In genomic region chr1:55277377-55278130, GRCh38 we compare ENCODE assay signal across 8 cellular contexts.
DNase-seq lines count a peak whose midpoint lies in the region; ATAC-seq and TF ChIP-seq lines count a peak whose summit lies in the region.

No MANE protein-coding gene starts in this region.

- no peaks in the 10 kb centered on the region for H3F3A ChIP-seq in PC-3 (ENCODE audit: low read length, unreplicated experiment)

- H3K9ac ChIP-seq in IMR-90 (ENCODE audit: low read depth, low read length): no peak overlapping the region; the same call in 1 of the 2 replicates
- no peak overlapping the region for H3K9ac ChIP-seq in PC-3 (ENCODE audit: low read length)
- no peak overlapping the region for H3K9ac ChIP-seq in neuronal stem cell (ENCODE audit: low read depth, low read length, poor library complexity)
- no peak overlapping the region for H3K9ac ChIP-seq in stomach smooth muscle (ENCODE audit: low read length in 2 of 2)

- no peak for TF ChIP-seq POLR2A in IMR-90 (IDR thresholded peaks at IDR 0.05; ENCODE audit: low read depth, low read length)

- H3K4me3 ChIP-seq in IMR-90 (ENCODE audit: insufficient read depth, low read depth, low read length) (no peak overlapping the region), PC-3 (ENCODE audit: low read length) (no peak overlapping the region), neuronal stem cell (ENCODE audit: low read length in 2 of 2) (no peak overlapping the region), stomach smooth muscle (ENCODE audit: low read length in 2 of 2) (peak overlapping the region; percentile 26 to 29)

- no peak overlapping the region; the same call in 1 of the 2 replicates for H3K23ac ChIP-seq in IMR-90 (ENCODE audit: low read depth, low read length)
- H3K23ac ChIP-seq in neuronal stem cell (ENCODE audit: low read depth, low read length, poor library complexity): no peak overlapping the region

- BruUV-seq in IMR-90 (replicated peaks; lab: Mats Ljungman, UMichigan) (no TSS peak), PC-3 (replicated peaks; lab: Mats Ljungman, UMichigan) (no TSS peak)

- no peaks in the 10 kb centered on the region for H3K79me2 ChIP-seq in PC-3 (ENCODE audit: low read length)

- H4K20me1 ChIP-seq in IMR-90 (ENCODE audit: insufficient read depth, low read length) (no peaks in the 10 kb centered on the region), PC-3 (ENCODE audit: low read length) (no peaks in the 10 kb centered on the region)

- H2AK5ac ChIP-seq in IMR-90 (ENCODE audit: low read depth, low read length): peak overlapping the region; percentile 91
- H2AK5ac ChIP-seq in neuronal stem cell (ENCODE audit: low read depth, low read length): no peak overlapping the region

- POLR2A ChIA-PET in IMR-90 (lab: Charles Lee; ENCODE audit: unreplicated experiment): no interaction called here
- POLR2A ChIA-PET in PC-3 (lab: Charles Lee; ENCODE audit: unreplicated experiment): interaction anchor here (0.7 kb wide), 1 partner anchor 644 kb away, joined by 3 read pairs; no protein-coding TSS in a partner anchor

- no peak overlapping the region for H2BK12ac ChIP-seq in neuronal stem cell (ENCODE audit: low read length)

- H3K4me1 Mint-ChIP-seq in activated T-cell treated with anti-CD3 and anti-CD28 coated beads, Interleukin-2, amount 50 U/mL, for 24 hours (ENCODE audit: low read depth): peaks cover 42% of the 10 kb centered on the region

- no peaks in the 10 kb centered on the region for H3K9me2 ChIP-seq in PC-3 (replicated peaks; ENCODE audit: low read length)

- TF ChIP-seq CTCF in IMR-90 (conservative IDR thresholded peaks at IDR 0.05; ENCODE audit: low read depth, low read length): peak; percentile 82
- peak; percentile 89 for TF ChIP-seq CTCF in PC-3 (conservative IDR thresholded peaks at IDR 0.05; ENCODE audit: low read depth, low read length)

- peak; percentile 92 for ATAC-seq in GM21528 (IDR thresholded peaks at IDR 0.05; ENCODE audit: low FRiP score, unreplicated experiment)
- peak; percentile 93 for ATAC-seq in IMR-90 (ENCODE audit: low read depth)
- peak; percentile 94 for ATAC-seq in PC-3

- H3K9me3 ChIP-seq in IMR-90 (ENCODE audit: control insufficient read depth, insufficient read depth, low read length): no peaks in the 10 kb centered on the region
- H3K9me3 ChIP-seq in PC-3 (ENCODE audit: low read length): no peaks in the 10 kb centered on the region
- H3K9me3 ChIP-seq in neuronal stem cell (replicated peaks in 1 of 2; ENCODE audit: control insufficient read depth in 2 of 2, insufficient read depth in 1 of 2, low read depth in 1 of 2, low read length in 2 of 2): no peaks in the 10 kb centered on the region
- no peaks in the 10 kb centered on the region for H3K9me3 ChIP-seq in stomach smooth muscle (ENCODE audit: control insufficient read depth in 2 of 2, low read length in 2 of 2)

- H3K36me3 ChIP-seq in IMR-90 (ENCODE audit: control insufficient read depth, insufficient read depth, low read length): no peaks in the 10 kb centered on the region
- no peaks in the 10 kb centered on the region for H3K36me3 ChIP-seq in PC-3 (ENCODE audit: low read depth, low read length)
- no peaks in the 10 kb centered on the region for H3K36me3 ChIP-seq in neuronal stem cell (replicated peaks in 1 of 2; ENCODE audit: control insufficient read depth in 2 of 2, insufficient read depth in 2 of 2, low read length in 2 of 2)
- H3K36me3 ChIP-seq in stomach smooth muscle (ENCODE audit: control insufficient read depth in 2 of 2, insufficient read depth in 2 of 2, low read length in 2 of 2): no peaks in the 10 kb centered on the region

- H3K14ac ChIP-seq in IMR-90 (replicated peaks; ENCODE audit: low read depth, low read length): peak overlapping the region; percentile 18; the same call in 1 of the 2 replicates
- no peak overlapping the region for H3K14ac ChIP-seq in neuronal stem cell (ENCODE audit: low read length)

- intact Hi-C loops in IMR-90 (cut with micrococcal nuclease): loop anchor here (1.0 to 5.0 kb wide), 5 partner anchors 61 to 333 kb away; no protein-coding TSS in a partner anchor
- intact Hi-C loops in PC-3 (cut with micrococcal nuclease): loop anchor here (1.0 kb wide), 2 partner anchors 60 to 137 kb away; no protein-coding TSS in a partner anchor

- dilution Hi-C loops in IMR-90 (cut with HindIII; ENCODE audit: low sequenced_read_pairs, unreplicated experiment): loop anchor here (25.0 kb wide), 1 partner anchor 1310 kb away; the partner anchor contains the start of gene PLPP3

- no peak overlapping the region for H3K4ac ChIP-seq in IMR-90 (ENCODE audit: low read depth, low read length)
- no peak overlapping the region for H3K4ac ChIP-seq in neuronal stem cell (ENCODE audit: low read length)

- H2BK20ac ChIP-seq in IMR-90 (ENCODE audit: low read depth, low read length): no peak overlapping the region

- H2BK5ac ChIP-seq in IMR-90 (ENCODE audit: low read depth, low read length, poor library complexity, severe bottlenecking) (no peak overlapping the region), neuronal stem cell (ENCODE audit: low read length) (no peak overlapping the region)

- WGBS in IMR-90 (ENCODE audit: extremely low coverage in 2 of 2, insufficient read length in 1 of 2), 2 experiments: 8% methylated on average over 2 of the region's 15 CpGs; no CpG with 5 or more reads in 1 of the 2 experiments
- no CpG with 5 or more reads among the region's 15 CpGs for WGBS in neuronal stem cell (ENCODE audit: extremely low coverage in 2 of 2, insufficient read length in 2 of 2, insufficient replicate concordance in 1 of 2), 2 donors

- H3K79me1 ChIP-seq in IMR-90 (ENCODE audit: low read depth in 1 of 2, low read length in 2 of 2): no peaks in the 10 kb centered on the region
- no peaks in the 10 kb centered on the region for H3K79me1 ChIP-seq in neuronal stem cell (ENCODE audit: low read depth, low read length)

- H3K56ac ChIP-seq in IMR-90 (ENCODE audit: extremely low read depth, insufficient read depth, low read length): no peak overlapping the region

- H2BK15ac ChIP-seq in IMR-90 (ENCODE audit: low read depth, low read length): no peak overlapping the region
- no peak overlapping the region for H2BK15ac ChIP-seq in neuronal stem cell (ENCODE audit: low read length)

- H2AK9ac ChIP-seq in IMR-90 (replicated peaks; ENCODE audit: low read depth, low read length, poor library complexity): peak overlapping the region; percentile 18

- H4K8ac ChIP-seq in IMR-90 (ENCODE audit: low read depth in 2 of 2, low read length in 2 of 2) (peak overlapping the region in 1 of 2 experiments; percentile 27; a peak in 1 of 4 replicates), neuronal stem cell (ENCODE audit: low read depth, low read length) (no peak overlapping the region)

- in situ Hi-C loops in IMR-90 (cut with MboI; ENCODE audit: low sequenced_read_pairs): loop anchor here (5.0 kb wide), 1 partner anchor 135 kb away; no protein-coding TSS in a partner anchor

- H4K91ac ChIP-seq in IMR-90 (ENCODE audit: insufficient read depth, low read depth, low read length) (no peak overlapping the region), neuronal stem cell (ENCODE audit: low read depth, low read length, poor library complexity) (no peak overlapping the region)

- H3K4me1 ChIP-seq in IMR-90 (ENCODE audit: control insufficient read depth, insufficient read depth, low read length) (peaks cover 6% of the 10 kb centered on the region; the same call in 1 of the 2 replicates), PC-3 (ENCODE audit: insufficient read depth, low read length) (0 out of 2 replicates have a peak, but pooled peaks cover 2% of the 10 kb centered on the region), neuronal stem cell (ENCODE audit: control insufficient read depth in 2 of 2, insufficient read depth in 1 of 2, low read depth in 1 of 2, low read length in 2 of 2) (peaks cover 3 to 6% of the 10 kb centered on the region in 2 donors), stomach smooth muscle (ENCODE audit: control insufficient read depth, insufficient read depth, low read length) (peaks cover 9% of the 10 kb centered on the region)

- H2AFZ ChIP-seq in IMR-90 (replicated peaks; ENCODE audit: low read length, poor library complexity) (peak overlapping the region; percentile 89), PC-3 (ENCODE audit: low read length) (peak overlapping the region; percentile 61), neuronal stem cell (ENCODE audit: low read length) (peak overlapping the region; percentile 57)

- TF ChIP-seq RAD21 in IMR-90 (IDR thresholded peaks at IDR 0.05; ENCODE audit: low read length): peak; percentile 87

- CTCF ChIA-PET in IMR-90 (lab: Yijun Ruan, JAX): interaction anchor here (0.6 to 2.1 kb wide), 8 partner anchors 65 to 206 kb away, joined by 3 to 19 read pairs (median 4); no protein-coding TSS in a partner anchor
- CTCF ChIA-PET in PC-3 (lab: Charles Lee): interaction anchor here (0.6 to 1.2 kb wide), 5 partner anchors 17 to 1427 kb away, joined by 3 to 5 read pairs (median 3); no protein-coding TSS in a partner anchor

- H3K4me2 ChIP-seq in IMR-90 (ENCODE audit: low read depth, low read length): no peak overlapping the region
- H3K4me2 ChIP-seq in PC-3 (ENCODE audit: low read length): peak overlapping the region; percentile 41; the same call in 1 of the 2 replicates
- no peak overlapping the region for H3K4me2 ChIP-seq in neuronal stem cell (ENCODE audit: insufficient read depth, low read length, poor library complexity, severe bottlenecking)

- no peaks in the 10 kb centered on the region for H3K36me3 Mint-ChIP-seq in activated T-cell treated with anti-CD3 and anti-CD28 coated beads, Interleukin-2, amount 50 U/mL, for 24 hours (ENCODE audit: low read depth)

- H3K27ac ChIP-seq in IMR-90 (ENCODE audit: insufficient read depth, low read length) (no peak overlapping the region), PC-3 (ENCODE audit: low read length) (no peak overlapping the region), neuronal stem cell (replicated peaks; ENCODE audit: low read length) (no peak overlapping the region), stomach smooth muscle (ENCODE audit: low read length) (no peak overlapping the region)

- no peak overlapping the region for H3K4me3 Mint-ChIP-seq in activated T-cell treated with anti-CD3 and anti-CD28 coated beads, Interleukin-2, amount 50 U/mL, for 24 hours

- H3K27me3 Mint-ChIP-seq in activated T-cell treated with anti-CD3 and anti-CD28 coated beads, Interleukin-2, amount 50 U/mL, for 24 hours: no peaks in the 10 kb centered on the region

- 0 out of 2 replicates have a peak, but pooled peaks cover 7% of the 10 kb centered on the region for H3K9me1 ChIP-seq in IMR-90 (ENCODE audit: insufficient read depth, low read length)

- no peaks in the 10 kb centered on the region for H3K27me3 ChIP-seq in IMR-90 (ENCODE audit: control insufficient read depth, insufficient read depth, low read length)
- H3K27me3 ChIP-seq in PC-3 (ENCODE audit: low read length): no peaks in the 10 kb centered on the region
- H3K27me3 ChIP-seq in neuronal stem cell (ENCODE audit: control insufficient read depth in 3 of 3, insufficient read depth in 3 of 3, low read depth in 1 of 3, low read length in 3 of 3): peaks cover 0 to 7% (median 0%) of the 10 kb centered on the region in 3 experiments
- no peaks in the 10 kb centered on the region for H3K27me3 ChIP-seq in stomach smooth muscle (ENCODE audit: control insufficient read depth in 1 of 2, insufficient read depth in 2 of 2, low read length in 2 of 2)

- peak overlapping the region; percentile 90 for H3K27ac Mint-ChIP-seq in activated T-cell treated with anti-CD3 and anti-CD28 coated beads, Interleukin-2, amount 50 U/mL, for 24 hours

- H3K9me3 Mint-ChIP-seq in activated T-cell treated with anti-CD3 and anti-CD28 coated beads, Interleukin-2, amount 50 U/mL, for 24 hours: no peaks in the 10 kb centered on the region

- H2BK120ac ChIP-seq in IMR-90 (ENCODE audit: low read depth, low read length) (no peak overlapping the region), neuronal stem cell (ENCODE audit: low read depth, low read length) (no peak overlapping the region)

- H3K18ac ChIP-seq in IMR-90 (ENCODE audit: low read depth, low read length): no peak overlapping the region
- H3K18ac ChIP-seq in neuronal stem cell (ENCODE audit: low read length): no peak overlapping the region

- no peak overlapping the region for H4K5ac ChIP-seq in IMR-90 (ENCODE audit: low read depth, low read length)

- DNase-seq in DMS 273 (lab: John Stamatoyannopoulos, UW; ENCODE audit: unreplicated experiment) (peak; percentile 89), IMR-90 (peak; percentile 78), PC-3 (peak; percentile 83), fibroblast of peridontal ligament (ENCODE audit: extremely low read depth) (peak; percentile 85), neuronal stem cell (ENCODE audit: low spot score) (peak; percentile 72)
- peak; percentile 86 for DNase-seq in activated T-cell treated with anti-CD3 and anti-CD28 coated beads, Interleukin-2, amount 50 U/mL, for 24 hours

Comparison
In these comparisons a context has a peak if more than half of its experiments do, and no peak if none do; other contexts are left out.
1. H3K4me3 ChIP-seq: peak in stomach smooth muscle (2 of 2); none in IMR-90 (single experiment), PC-3 (single experiment) and neuronal stem cell (0 of 2).
2. Peak in every context shown above with its lines, with median percentiles within 50 percentile points of each other: DNase-seq, ATAC-seq and H2AFZ ChIP-seq.